ENCODE assay signal across 1 cellular context in the genomic region with DNA sequence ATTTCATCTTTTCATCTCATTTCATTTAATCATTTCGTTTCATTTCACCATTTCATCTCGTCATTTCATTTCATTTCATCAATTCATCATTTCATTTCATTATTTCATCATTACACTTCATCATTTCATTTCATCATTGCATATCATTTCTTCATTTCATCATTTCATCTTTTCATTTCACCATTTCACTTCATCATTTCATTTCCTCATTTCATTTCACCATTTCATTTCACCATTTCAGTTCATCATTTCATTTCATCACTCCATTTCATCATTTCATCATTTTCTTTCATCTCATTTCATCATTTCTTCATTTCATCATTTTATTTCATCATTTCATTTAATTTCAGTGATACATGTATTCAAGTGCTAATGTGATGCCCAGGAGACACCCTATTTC.
TF ChIP-seq lines count a peak whose summit lies in the region.

No MANE protein-coding gene starts in this region.

TF ChIP-seq in K562, 482 proteins besides CTCF, POLR2A, EP300 and RAD21 (continued from another document and continues in another):
- TF ChIP-seq, protein P1, sequence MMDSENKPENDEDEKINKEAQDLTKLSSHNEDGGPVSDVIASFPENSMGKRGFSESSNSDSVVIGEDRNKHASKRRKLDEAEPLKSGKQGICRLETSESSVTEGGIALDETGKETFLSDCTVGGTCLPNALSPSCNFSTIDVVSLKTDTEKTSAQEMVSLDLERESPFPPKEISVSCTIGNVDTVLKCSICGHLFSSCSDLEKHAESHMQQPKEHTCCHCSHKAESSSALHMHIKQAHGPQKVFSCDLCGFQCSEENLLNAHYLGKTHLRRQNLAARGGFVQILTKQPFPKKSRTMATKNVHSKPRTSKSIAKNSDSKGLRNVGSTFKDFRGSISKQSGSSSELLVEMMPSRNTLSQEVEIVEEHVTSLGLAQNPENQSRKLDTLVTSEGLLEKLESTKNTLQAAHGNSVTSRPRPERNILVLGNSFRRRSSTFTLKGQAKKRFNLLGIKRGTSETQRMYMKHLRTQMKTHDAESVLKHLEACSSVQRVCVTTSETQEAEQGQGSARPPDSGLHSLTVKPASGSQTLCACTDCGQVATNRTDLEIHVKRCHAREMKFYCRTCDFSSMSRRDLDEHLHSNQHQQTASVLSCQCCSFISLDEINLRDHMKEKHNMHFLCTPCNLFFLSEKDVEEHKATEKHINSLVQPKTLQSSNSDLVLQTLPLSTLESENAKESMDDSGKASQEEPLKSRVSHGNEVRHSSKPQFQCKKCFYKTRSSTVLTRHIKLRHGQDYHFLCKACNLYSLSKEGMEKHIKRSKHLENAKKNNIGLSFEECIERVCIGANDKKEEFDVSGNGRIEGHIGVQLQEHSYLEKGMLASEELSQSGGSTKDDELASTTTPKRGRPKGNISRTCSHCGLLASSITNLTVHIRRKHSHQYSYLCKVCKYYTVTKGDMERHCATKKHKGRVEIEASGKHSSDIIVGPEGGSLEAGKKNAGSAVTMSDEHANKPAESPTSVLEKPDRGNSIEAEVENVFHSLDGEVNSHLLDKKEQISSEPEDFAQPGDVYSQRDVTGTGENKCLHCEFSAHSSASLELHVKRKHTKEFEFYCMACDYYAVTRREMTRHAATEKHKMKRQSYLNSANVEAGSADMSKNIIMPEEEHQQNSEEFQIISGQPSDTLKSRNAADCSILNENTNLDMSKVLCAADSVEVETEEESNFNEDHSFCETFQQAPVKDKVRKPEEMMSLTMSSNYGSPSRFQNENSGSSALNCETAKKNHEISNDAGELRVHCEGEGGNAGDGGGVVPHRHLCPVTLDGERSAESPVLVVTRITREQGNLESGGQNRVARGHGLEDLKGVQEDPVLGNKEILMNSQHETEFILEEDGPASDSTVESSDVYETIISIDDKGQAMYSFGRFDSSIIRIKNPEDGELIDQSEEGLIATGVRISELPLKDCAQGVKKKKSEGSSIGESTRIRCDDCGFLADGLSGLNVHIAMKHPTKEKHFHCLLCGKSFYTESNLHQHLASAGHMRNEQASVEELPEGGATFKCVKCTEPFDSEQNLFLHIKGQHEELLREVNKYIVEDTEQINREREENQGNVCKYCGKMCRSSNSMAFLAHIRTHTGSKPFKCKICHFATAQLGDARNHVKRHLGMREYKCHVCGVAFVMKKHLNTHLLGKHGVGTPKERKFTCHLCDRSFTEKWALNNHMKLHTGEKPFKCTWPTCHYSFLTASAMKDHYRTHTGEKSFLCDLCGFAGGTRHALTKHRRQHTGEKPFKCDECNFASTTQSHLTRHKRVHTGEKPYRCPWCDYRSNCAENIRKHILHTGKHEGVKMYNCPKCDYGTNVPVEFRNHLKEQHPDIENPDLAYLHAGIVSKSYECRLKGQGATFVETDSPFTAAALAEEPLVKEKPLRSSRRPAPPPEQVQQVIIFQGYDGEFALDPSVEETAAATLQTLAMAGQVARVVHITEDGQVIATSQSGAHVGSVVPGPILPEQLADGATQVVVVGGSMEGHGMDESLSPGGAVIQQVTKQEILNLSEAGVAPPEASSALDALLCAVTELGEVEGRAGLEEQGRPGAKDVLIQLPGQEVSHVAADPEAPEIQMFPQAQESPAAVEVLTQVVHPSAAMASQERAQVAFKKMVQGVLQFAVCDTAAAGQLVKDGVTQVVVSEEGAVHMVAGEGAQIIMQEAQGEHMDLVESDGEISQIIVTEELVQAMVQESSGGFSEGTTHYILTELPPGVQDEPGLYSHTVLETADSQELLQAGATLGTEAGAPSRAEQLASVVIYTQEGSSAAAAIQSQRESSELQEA (IDR thresholded peaks at IDR 0.05; ENCODE audit: low read depth), result no peak
- TF ChIP-seq PHF8 (IDR thresholded peaks at IDR 0.05; ENCODE audit: borderline replicate concordance, low read length), result no peak
- no peak for TF ChIP-seq KLF10 (CRISPR knock-in tag; IDR thresholded peaks at IDR 0.05)
- no peak for TF ChIP-seq ARID2 (IDR thresholded peaks at IDR 0.05)
- no peak for TF ChIP-seq SRF (CRISPR knock-in tag; IDR thresholded peaks at IDR 0.05)
- TF ChIP-seq MTA2 (IDR thresholded peaks at IDR 0.05; ENCODE audit: low read depth), result no peak
- TF ChIP-seq ZNF318 (IDR thresholded peaks at IDR 0.05; ENCODE audit: borderline replicate concordance in 1 of 2, low read depth in 1 of 2), result peak in 1 of 2 experiments; percentile 52; a peak in 2 of 4 replicates
- no peak for TF ChIP-seq CEBPG (CRISPR knock-in tag; IDR thresholded peaks at IDR 0.05)
- TF ChIP-seq CEBPG (tag; conservative IDR thresholded peaks at IDR 0.05 in 1 of 2, IDR thresholded peaks at IDR 0.05 in 1 of 2), result peak in 1 of 2 experiments; percentile 75; a peak in 2 of 4 replicates
- no peak for TF ChIP-seq NONO (IDR thresholded peaks at IDR 0.05; ENCODE audit: low read depth in 2 of 2, low read length in 1 of 2)
- no peak for TF ChIP-seq GTF2F1 (IDR thresholded peaks at IDR 0.05; ENCODE audit: low read depth, low read length)
- no peak for TF ChIP-seq COPS2 (conservative IDR thresholded peaks at IDR 0.05)
- no peak for TF ChIP-seq CTCFL (IDR thresholded peaks at IDR 0.05; ENCODE audit: borderline replicate concordance, insufficient read depth, low read depth, low read length, poor library complexity, severe bottlenecking)
- TF ChIP-seq ZNF24 (IDR thresholded peaks at IDR 0.05), result peak; percentile 96
- TF ChIP-seq ZNF561 (CRISPR knock-in tag; conservative IDR thresholded peaks at IDR 0.05), result no peak
- TF ChIP-seq ZNF133 (CRISPR knock-in tag; IDR thresholded peaks at IDR 0.05), result no peak
- TF ChIP-seq, protein P2, sequence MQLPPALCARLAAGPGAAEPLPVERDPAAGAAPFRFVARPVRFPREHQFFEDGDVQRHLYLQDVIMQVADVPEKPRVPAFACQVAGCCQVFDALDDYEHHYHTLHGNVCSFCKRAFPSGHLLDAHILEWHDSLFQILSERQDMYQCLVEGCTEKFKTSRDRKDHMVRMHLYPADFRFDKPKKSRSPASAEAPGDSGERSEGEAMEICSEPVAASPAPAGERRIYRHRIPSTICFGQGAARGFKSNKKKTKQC (CRISPR knock-in tag; IDR thresholded peaks at IDR 0.05), result no peak
- TF ChIP-seq ZNF764 (CRISPR knock-in tag; IDR thresholded peaks at IDR 0.05; ENCODE audit: low read depth), result no peak
- no peak for TF ChIP-seq USF1 (CRISPR knock-in tag; IDR thresholded peaks at IDR 0.05)
- TF ChIP-seq, protein P3, sequence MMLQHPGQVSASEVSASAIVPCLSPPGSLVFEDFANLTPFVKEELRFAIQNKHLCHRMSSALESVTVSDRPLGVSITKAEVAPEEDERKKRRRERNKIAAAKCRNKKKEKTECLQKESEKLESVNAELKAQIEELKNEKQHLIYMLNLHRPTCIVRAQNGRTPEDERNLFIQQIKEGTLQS (IDR thresholded peaks at IDR 0.05), result peak; percentile 72
- TF ChIP-seq, protein P3 (CRISPR knock-in tag; conservative IDR thresholded peaks at IDR 0.05), result no peak
- TF ChIP-seq RBM25 (IDR thresholded peaks at IDR 0.05; ENCODE audit: low read depth, low read length, severe bottlenecking), result no peak
- peak; percentile 98 to 100 for TF ChIP-seq TRIM24 (IDR thresholded peaks at IDR 0.05)
- no peak for TF ChIP-seq GATA2 (CRISPR knock-in tag; IDR thresholded peaks at IDR 0.05)
- no peak for TF ChIP-seq ZNF551 (CRISPR knock-in tag; IDR thresholded peaks at IDR 0.05)
- no peak for TF ChIP-seq PHF20 (IDR thresholded peaks at IDR 0.05; ENCODE audit: partially characterized antibody)
- no peak for TF ChIP-seq SMAD4 (CRISPR knock-in tag; conservative IDR thresholded peaks at IDR 0.05)
- TF ChIP-seq ZNF76 (CRISPR knock-in tag; IDR thresholded peaks at IDR 0.05; ENCODE audit: borderline replicate concordance), result no peak
- no peak for TF ChIP-seq PHB2 (IDR thresholded peaks at IDR 0.05; ENCODE audit: low read depth)
- no peak for TF ChIP-seq NFIC (IDR thresholded peaks at IDR 0.05)
- TF ChIP-seq SMARCB1 (IDR thresholded peaks at IDR 0.05; ENCODE audit: insufficient read length, low read depth), result no peak
- TF ChIP-seq E4F1 (CRISPR knock-in tag; IDR thresholded peaks at IDR 0.05; ENCODE audit: borderline replicate concordance), result no peak
- no peak for TF ChIP-seq MTF1 (CRISPR knock-in tag; IDR thresholded peaks at IDR 0.05; ENCODE audit: borderline replicate concordance)
- TF ChIP-seq SOX6 (IDR thresholded peaks at IDR 0.05), result no peak
- no peak for TF ChIP-seq CBX3 (IDR thresholded peaks at IDR 0.05; ENCODE audit: borderline replicate concordance in 1 of 2, low read length in 2 of 2)
